Comparison of ENCODE assay signal across 15 cellular contexts in the genomic region with DNA sequence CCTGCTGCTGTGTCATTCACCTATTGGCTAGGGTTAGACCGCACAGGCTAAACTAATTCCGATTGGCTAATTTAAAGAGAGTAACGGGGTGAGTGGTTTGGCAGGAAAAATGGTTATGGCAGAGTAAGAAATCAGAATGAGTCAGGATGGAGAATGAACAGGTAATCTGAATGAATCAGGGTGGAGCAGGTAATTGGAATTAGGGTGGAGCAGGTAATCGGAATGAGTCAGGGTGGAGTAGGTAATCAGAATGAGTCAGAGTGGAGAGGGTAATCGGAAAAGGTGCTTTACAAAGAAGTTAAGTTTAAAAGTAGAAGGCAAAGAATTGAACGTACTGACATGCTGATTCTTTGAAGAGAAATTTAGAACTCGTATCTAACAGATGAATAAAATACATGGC.
"Had no signal": no experiment of that assay in that cellular context is flagged by ENCODE, and none has a peak within 500 bp of the region (broad histone marks: within the 10 kb centered on the region; RNA-seq: fewer than 3 reads in every experiment).

No MANE protein-coding gene starts in this region.

- H3K36me3 ChIP-seq: prostate gland, upper lobe of right lung, WERI-Rb-1 had no signal

- H3K27ac ChIP-seq: prostate gland, skin epidermis, upper lobe of right lung, WERI-Rb-1 had no signal

- H3K4me3 Mint-ChIP-seq: activated CD4-positive, alpha-beta T cell treated with anti-CD3 and anti-CD28 coated beads for 36 hours; neural crest cell had no signal

- DNase-seq: activated CD8-positive, alpha-beta memory T cell treated with anti-CD3 and anti-CD28 coated beads, Interleukin-2, amount 50 U/mL, for 48 hours; foreskin melanocyte; immature natural killer cell; left cardiac atrium; midbrain; stimulated activated CD4-positive, alpha-beta T cell treated with anti-CD3 and anti-CD28 coated beads, Interleukin-4, amount 100 ng/mL, for 4 hours; upper lobe of right lung had no signal

- H3K4me1 ChIP-seq: prostate gland had no signal

- ATAC-seq: left cardiac atrium; right cardiac atrium; stimulated activated naive CD8-positive, alpha-beta T cell treated with anti-CD3 and anti-CD28 coated beads, Interleukin-15, Interleukin-2, amounts not matched to agents 100 U/mL and 50 U/mL, for 24 hours had no signal

- H3K27me3 ChIP-seq: upper lobe of right lung had no signal

- H3K9me3 ChIP-seq: prostate gland, upper lobe of right lung had no signal

- H3K27me3 Mint-ChIP-seq: activated CD4-positive, alpha-beta T cell treated with anti-CD3 and anti-CD28 coated beads for 36 hours had no signal

- H3K4me1 Mint-ChIP-seq: activated CD4-positive, alpha-beta T cell treated with anti-CD3 and anti-CD28 coated beads for 36 hours; neural crest cell had no signal

- H3K27ac Mint-ChIP-seq: activated CD4-positive, alpha-beta T cell treated with anti-CD3 and anti-CD28 coated beads for 36 hours had no signal

- H3K4me3 ChIP-seq: lung, prostate gland, skin epidermis, upper lobe of right lung had no signal
